33 cellular contexts compared by ENCODE assay signal in genomic region chr22:44229809-44230208, GRCh38. TPM values are rescaled to one million over a fixed set of nuclear protein-coding genes. Genes with fewer than 3 reads are reported as not detected.
"Had no signal": no experiment of that assay in that cellular context is flagged by ENCODE, and none has a peak within 500 bp of the region (broad histone marks: within the 10 kb centered on the region; RNA-seq: fewer than 3 reads in every experiment).

No MANE protein-coding gene starts in this region.

- H3K4me1 ChIP-seq: adrenal gland, ascending aorta had no signal

- H3K36me3 ChIP-seq: adrenal gland, ascending aorta, cardiac muscle cell, WERI-Rb-1 had no signal

- H3K4me3 ChIP-seq: adrenal gland, ascending aorta, cardiac muscle cell had no signal

- FAIRE-seq: bronchial epithelial cell, TTC549 had no signal

- DNase-seq: activated CD4-positive, alpha-beta memory T cell treated with anti-CD3 and anti-CD28 coated beads, Interleukin-2, amount 10 ng/mL, durations not matched to agents 7 days and 5 days; activated CD4-positive, alpha-beta T cell treated with anti-CD3 and anti-CD28 coated beads for 1 hour; activated CD4-positive, alpha-beta T cell treated with anti-CD3 and anti-CD28 coated beads for 36 hours; activated CD4-positive, alpha-beta T cell treated with anti-CD3 and anti-CD28 coated beads for 48 hours; activated CD4-positive, alpha-beta T cell treated with anti-CD3 and anti-CD28 coated beads, Interleukin-2, amount 10 ng/mL, durations not matched to agents 7 days and 5 days; activated CD4-positive, alpha-beta T cell treated with anti-CD3 and anti-CD28 coated beads, Interleukin-2, amount 50 U/mL, for 48 hours; activated CD4-positive, CD25-positive, alpha-beta regulatory T cell; activated CD8-positive, alpha-beta memory T cell treated with anti-CD3 and anti-CD28 coated beads for 24 hours; activated CD8-positive, alpha-beta memory T cell treated with anti-CD3 and anti-CD28 coated beads, Interleukin-2, amount 10 ng/mL, durations not matched to agents 7 days and 5 days; activated CD8-positive, alpha-beta memory T cell treated with anti-CD3 and anti-CD28 coated beads, Interleukin-2, amount 50 U/mL, for 48 hours; activated CD8-positive, alpha-beta T cell treated with anti-CD3 and anti-CD28 coated beads, Interleukin-2, amount 10 ng/mL, durations not matched to agents 7 days and 5 days; activated effector memory CD4-positive, alpha-beta T cell treated with Interleukin-2 at 50 U/mL for 16 hours; activated gamma-delta T cell; activated naive CD4-positive, alpha-beta T cell treated with anti-CD3 and anti-CD28 coated beads, Interleukin-2, amount 10 ng/mL, durations not matched to agents 7 days and 5 days; activated naive CD4-positive, alpha-beta T cell treated with Interleukin-2 at 50 U/mL for 16 hours; activated naive CD8-positive, alpha-beta T cell treated with anti-CD3 and anti-CD28 coated beads, Interleukin-2, amount 10 ng/mL, durations not matched to agents 7 days and 5 days; activated naive CD8-positive, alpha-beta T cell treated with anti-CD3 and anti-CD28 coated beads, Interleukin-2, amount 50 U/mL, for 24 hours; activated T-cell treated with anti-CD3 and anti-CD28 coated beads, Interleukin-2, amount 50 U/mL, for 24 hours; activated T-cell treated with anti-CD3 and anti-CD28 coated beads, Interleukin-2, amount 50 U/mL, for 48 hours; adrenal gland; amniotic stem cell; caudate nucleus; cerebellar nuclear complex; T-helper 1 cell; T-helper 2 cell; T-helper 9 cell; WERI-Rb-1 had no signal

- H3K9me3 ChIP-seq: adrenal gland had no signal

- H3K27me3 ChIP-seq: adrenal gland, ascending aorta, cardiac muscle cell had no signal

- H3K27ac ChIP-seq: adrenal gland, ascending aorta, cardiac muscle cell, WERI-Rb-1 had no signal

- ATAC-seq: activated CD4-positive, alpha-beta T cell treated with anti-CD3 and anti-CD28 coated beads for 36 hours; activated CD4-positive, CD25-positive, alpha-beta regulatory T cell treated with anti-CD3 and anti-CD28 coated beads, Interleukin-2, amount 50 U/mL, for 24 hours; activated CD8-positive, alpha-beta memory T cell treated with anti-CD3 and anti-CD28 coated beads, Interleukin-2, amount 10 ng/mL, durations not matched to agents 7 days and 5 days; activated CD8-positive, alpha-beta T cell treated with anti-CD3 and anti-CD28 coated beads, Interleukin-2, amount 10 ng/mL, durations not matched to agents 7 days and 5 days; activated naive CD8-positive, alpha-beta T cell treated with anti-CD3 and anti-CD28 coated beads, Interleukin-2, amount 50 U/mL, for 24 hours; WTC11 had no signal

RNA-seq across cellular contexts. Expression of gene PARVG, which starts 49.1 kb away (rescaled TPM):
- total RNA-seq: bronchial epithelial cell had no signal
- polyA plus RNA-seq: cardiac muscle cell had no signal
